30 cellular contexts compared by ENCODE assay signal in the genomic region with DNA sequence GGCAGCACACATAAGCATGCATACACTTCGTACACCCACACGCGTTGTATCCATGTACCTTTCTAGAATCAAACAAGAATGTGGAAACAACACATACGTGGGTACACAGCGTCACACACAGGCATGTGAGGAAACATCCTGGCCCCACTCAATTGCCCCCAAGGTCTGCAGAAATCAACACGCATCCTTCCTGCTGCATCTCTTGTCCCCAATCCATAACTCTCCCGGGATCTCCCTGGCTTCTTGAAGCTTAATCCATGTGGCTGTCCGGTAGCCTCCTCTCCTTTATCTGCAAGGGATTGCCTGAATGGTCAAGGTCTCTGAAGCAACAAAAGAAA. TPM values are rescaled to one million over a fixed set of nuclear protein-coding genes. Genes with fewer than 3 reads are reported as not detected.
DNase-seq lines count a peak whose midpoint lies in the region; ATAC-seq, FAIRE-seq and TF ChIP-seq lines count a peak whose summit lies in the region.
"Had no signal": no experiment of that assay in that cellular context is flagged by ENCODE, and none has a peak within 500 bp of the region (broad histone marks: within the 10 kb centered on the region; RNA-seq: fewer than 3 reads in every experiment).

No MANE protein-coding gene starts in this region.

- H2AFZ ChIP-seq in HepG2 (ENCODE audit: low read length), result no peak overlapping the region
- no peak overlapping the region for H2AFZ ChIP-seq in OCI-LY7 (ENCODE audit: low read length)
- H2AFZ ChIP-seq: parathyroid adenoma had no signal

- ATAC-seq in HepG2 (no peak), right lobe of liver (no peak)
- ATAC-seq: mucosa of descending colon, Panc1 had no signal

- H4K20me1 ChIP-seq in HepG2 (ENCODE audit: insufficient read depth, low read length), result no peaks in the 10 kb centered on the region
- no peaks in the 10 kb centered on the region for H4K20me1 ChIP-seq in OCI-LY7 (ENCODE audit: insufficient read depth, low read length)

- H3K9me2 ChIP-seq in OCI-LY7 (ENCODE audit: insufficient read depth, low read length), result no peaks in the 10 kb centered on the region

- WGBS in HepG2 (ENCODE audit: low lambda C conversion rate), result 89% methylated on average over 8 of the region's 8 CpGs
- 17% methylated on average over 8 of the region's 8 CpGs for WGBS in right lobe of liver (ENCODE audit: insufficient coverage, low coverage, low lambda C conversion rate, missing lambda C conversion rate)

- TF ChIP-seq CTCF in HepG2 (CRISPR knock-in tag; IDR thresholded peaks at IDR 0.05), result 0 out of 2 replicates have a peak, but pooled peaks have one; percentile 27
- no peak for TF ChIP-seq CTCF in right lobe of liver (IDR thresholded peaks at IDR 0.05)
- TF ChIP-seq CTCF in OCI-LY7 (conservative IDR thresholded peaks at IDR 0.05; ENCODE audit: low read length), result peak; percentile 49
- TF ChIP-seq CTCF in epithelial cell of proximal tubule (conservative IDR thresholded peaks at IDR 0.05; ENCODE audit: low read depth, low read length), result peak; percentile 18

- no peak for TF ChIP-seq RAD21 in HepG2 (CRISPR knock-in tag; IDR thresholded peaks at IDR 0.05)

- H3K27me3 ChIP-seq in HepG2 (ENCODE audit: control insufficient read depth in 1 of 2, insufficient read depth in 2 of 2, low read length in 2 of 2) (no peaks in the 10 kb centered on the region; a peak in 1 of 5 replicates), right lobe of liver (peaks cover 13 to 68% of the 10 kb centered on the region in 2 donors)

- H3K36me3 ChIP-seq in HepG2 (replicated peaks in 1 of 2; ENCODE audit: control insufficient read depth in 1 of 2, insufficient read depth in 2 of 2, low read length in 2 of 2) (no peaks in the 10 kb centered on the region), right lobe of liver (no peaks in the 10 kb centered on the region), OCI-LY7 (ENCODE audit: insufficient read depth, low read length) (no peaks in the 10 kb centered on the region)
- H3K36me3 ChIP-seq: breast epithelium, tibial nerve had no signal

- H3K4me2 ChIP-seq in HepG2 (ENCODE audit: low read depth, low read length), result no peak overlapping the region
- H3K4me2 ChIP-seq in OCI-LY7 (ENCODE audit: low read length), result no peak overlapping the region
- H3K4me2 ChIP-seq: smooth muscle cell had no signal

- CTCF ChIA-PET in HepG2 (lab: Yijun Ruan, JAX; ENCODE audit: low intra/inter-chr PET ratio, low total read pairs) (no interaction called here), OCI-LY7 (lab: Charles Lee; ENCODE audit: unreplicated experiment) (no interaction called here)

- TF ChIP-seq EP300 in HepG2 (IDR thresholded peaks at IDR 0.05; ENCODE audit: low read depth in 2 of 2, low read length in 2 of 2), result no peak
- TF ChIP-seq EP300 in HepG2 (CRISPR knock-in tag; IDR thresholded peaks at IDR 0.05; ENCODE audit: borderline replicate concordance), result no peak

- H3K4me3 ChIP-seq in HepG2 (replicated peaks in 1 of 3; ENCODE audit: insufficient read depth in 1 of 3, low read depth in 2 of 3, low read length in 3 of 3) (no peak overlapping the region), right lobe of liver (no peak overlapping the region), OCI-LY7 (ENCODE audit: low read depth, low read length, poor library complexity, severe bottlenecking) (no peak overlapping the region), epithelial cell of proximal tubule (ENCODE audit: low read depth, low read length) (no peak overlapping the region)
- H3K4me3 ChIP-seq: lung, mucosa of descending colon, smooth muscle cell, tibial nerve had no signal

- no peak overlapping the region for H3K27ac ChIP-seq in HepG2 (ENCODE audit: extremely low read length, insufficient read depth, low read length)
- H3K27ac ChIP-seq in right lobe of liver, result no peak overlapping the region
- no peak overlapping the region for H3K27ac ChIP-seq in OCI-LY7 (ENCODE audit: low read depth, low read length, poor library complexity, severe bottlenecking)
- H3K27ac ChIP-seq: breast epithelium, epithelial cell of prostate, parathyroid adenoma, tibial nerve had no signal

- no peaks in the 10 kb centered on the region for H3K79me2 ChIP-seq in HepG2 (ENCODE audit: insufficient read depth, low read length)
- H3K79me2 ChIP-seq in OCI-LY7 (ENCODE audit: insufficient read depth, low read depth, low read length), result no peaks in the 10 kb centered on the region
- H3K79me2 ChIP-seq: parathyroid adenoma had no signal

- no peak overlapping the region for H3K9ac ChIP-seq in HepG2 (ENCODE audit: insufficient read depth, low read depth, low read length)
- H3K9ac ChIP-seq: parathyroid adenoma had no signal

- intact Hi-C loops in HepG2 (cut with micrococcal nuclease; ENCODE audit: unreplicated experiment) (no loop called here), right lobe of liver (cut with DNase I) (no loop called here), OCI-LY7 (cut with micrococcal nuclease; ENCODE audit: unreplicated experiment) (no loop called here)

- TF ChIP-seq POLR2A in HepG2 (IDR thresholded peaks at IDR 0.05; ENCODE audit: insufficient read depth in 1 of 2, low read depth in 2 of 2, low read length in 2 of 2) (no peak), right lobe of liver (IDR thresholded peaks at IDR 0.05) (no peak)

- H3K4me1 ChIP-seq in HepG2 (ENCODE audit: insufficient read depth, low read length) (no peaks in the 10 kb centered on the region), right lobe of liver (no peaks in the 10 kb centered on the region), OCI-LY7 (ENCODE audit: insufficient read depth, low read length, poor library complexity, severe bottlenecking) (no peaks in the 10 kb centered on the region)
- H3K4me1 ChIP-seq: breast epithelium, parathyroid adenoma had no signal

- no peak for FAIRE-seq in HepG2 (lab: Jason Lieb, UNC)

- H3K9me3 ChIP-seq in HepG2 (ENCODE audit: low read length) (no peaks in the 10 kb centered on the region), right lobe of liver (no peaks in the 10 kb centered on the region), OCI-LY7 (ENCODE audit: low read length) (no peaks in the 10 kb centered on the region)
- H3K9me3 ChIP-seq: breast epithelium, mucosa of descending colon, tibial nerve had no signal

- BruUV-seq in HepG2 (replicated peaks; lab: Mats Ljungman, UMichigan) (no TSS peak), OCI-LY7 (replicated peaks; lab: Mats Ljungman, UMichigan) (no TSS peak)

- DNase-seq in HepG2 (ENCODE audit: low spot score), result no peak
- no peak for DNase-seq in right lobe of liver
- peak; percentile 4 for DNase-seq in OCI-LY7 (ENCODE audit: low spot score)
- no peak for DNase-seq in epithelial cell of proximal tubule (ENCODE audit: low read depth)
- no peak for DNase-seq in effector CD4-positive, alpha-beta T cell
- DNase-seq in DMS114 treated with DMSO at 0.1 percent for 48 hours (lab: John Stamatoyannopoulos, UW; ENCODE audit: unreplicated experiment), result no peak
- no peak for DNase-seq in NCI-H748 treated with DMSO at 0.1 percent for 48 hours (lab: John Stamatoyannopoulos, UW)
- DNase-seq in activated CD4-positive, alpha-beta T cell treated with anti-CD3 and anti-CD28 coated beads, Interleukin-2, amount 50 U/mL, for 48 hours, result no peak
- DNase-seq: activated naive CD4-positive, alpha-beta T cell treated with anti-CD3 and anti-CD28 coated beads, Interleukin-2, amount 50 U/mL, for 16 hours; amniotic stem cell; CD8-positive, alpha-beta memory T cell; DMS 273 treated with DMSO at 0.1 percent for 48 hours; effector CD8-positive, alpha-beta T cell; IMR-90; mucosa of descending colon; NCI-H1092 treated with DMSO at 0.1 percent for 48 hours; NCI-H187 treated with DMSO at 0.1 percent for 48 hours; NCI-H524; NK-92 treated with Interleukin-12 subunit alpha and Interleukin-12 subunit beta, amount 100 ng/mL, for 24 hours; SHP77; stimulated activated CD4-positive, alpha-beta T cell treated with anti-CD3 and anti-CD28 coated beads, Interleukin-1b, Interleukin-23, amount 100 ng/mL, for 48 hours; stimulated activated CD8-positive, alpha-beta memory T cell treated with anti-CD3 and anti-CD28 coated beads, Interleukin-4, amount 100 ng/mL, for 48 hours had no signal

- in situ Hi-C loops in HepG2 (cut with HindIII; ENCODE audit: extremely low pct_ligation_motif_present, low pct_unique_long_range_greater_than_20kb), result no loop called here

- POLR2A ChIA-PET in HepG2 (lab: Yijun Ruan, JAX) (no interaction called here), OCI-LY7 (lab: Charles Lee) (no interaction called here)

TF ChIP-seq in HepG2, 621 proteins besides CTCF, POLR2A, EP300 and RAD21:
- TF ChIP-seq STAG1 (CRISPR knock-in tag; IDR thresholded peaks at IDR 0.05) (peak; percentile 34; the same call in 1 of the 2 replicates), RFXAP (CRISPR knock-in tag; IDR thresholded peaks at IDR 0.05; ENCODE audit: borderline replicate concordance) (no peak)

RNA-seq across cellular contexts. Expression of a gene that starts 5.5 kb away (rescaled TPM):
- total RNA-seq in HepG2 (2016; rRNA removed; fragmentation: Illumina TruSeq; extraction: Trizol) (0.42 and 0.49 TPM in 2 replicates), right lobe of liver (10 to 100 TPM in 5 of 6 experiments, under 1 TPM in 1; 0.29 to 56.5 (median 16.5) TPM), OCI-LY7 (2022) (not detected in 2 replicates), epithelial cell of proximal tubule (0.07 TPM in 1 of 2 replicates, not detected in the other)
- not detected in 2 replicates for total RNA-seq in HepG2 (2016; cell fraction: cytosol; rRNA removed; fragmentation: Illumina TruSeq; extraction: Trizol; ENCODE audit: low read depth)
- 0.28 and 0.51 TPM in 2 replicates for total RNA-seq in HepG2 (2016; cell fraction: insoluble cytoplasmic fraction; rRNA removed; fragmentation: Illumina TruSeq; extraction: Trizol)
- 0.14 and 0.28 TPM in 2 replicates for total RNA-seq in HepG2 (2016; cell fraction: membrane; rRNA removed; fragmentation: Illumina TruSeq; extraction: Trizol)
- total RNA-seq in HepG2 (2016; cell fraction: nucleus; rRNA removed; fragmentation: Illumina TruSeq; extraction: Trizol), result 0.22 and 0.37 TPM in 2 replicates
- 1.9 and 3.5 TPM in 2 replicates for polyA plus RNA-seq in HepG2 (2011; rRNA removed)
- 1.4 and 3.5 TPM in 2 replicates for polyA plus RNA-seq in HepG2 (2011; cell fraction: cytosol; rRNA removed)
- 1.2 and 1.9 TPM in 2 replicates for polyA plus RNA-seq in HepG2 (2011; cell fraction: nucleus; rRNA removed)
- 5.0 and 5.5 TPM in 2 replicates for polyA plus RNA-seq in HepG2 (2012)
- 0.06 TPM in 2 replicates for polyA plus RNA-seq in HepG2 (2016; cell fraction: cytosol; fragmentation: Illumina TruSeq; extraction: Trizol; ENCODE audit: low read depth)
- polyA plus RNA-seq in HepG2 (2016; cell fraction: insoluble cytoplasmic fraction; fragmentation: Illumina TruSeq; extraction: Trizol; ENCODE audit: low read depth), result 0.42 and 0.59 TPM in 2 replicates
- 0.08 and 0.22 TPM in 2 replicates for polyA plus RNA-seq in HepG2 (2016; cell fraction: membrane; fragmentation: Illumina TruSeq; extraction: Trizol; ENCODE audit: low read depth)
- 0.28 and 0.34 TPM in 2 replicates for polyA plus RNA-seq in HepG2 (2016; cell fraction: nucleus; fragmentation: Illumina TruSeq; extraction: Trizol; ENCODE audit: insufficient read depth, low read depth)
- polyA minus RNA-seq in HepG2 (2011; rRNA and poly(A)+ RNA removed; ENCODE audit: low replicate concordance), result 0.58 and 4.3 TPM in 2 replicates
- polyA minus RNA-seq in HepG2 (2011; cell fraction: cytosol; rRNA and poly(A)+ RNA removed), result 1.5 and 2.6 TPM in 2 replicates
- 3.3 and 6.3 TPM in 2 replicates for polyA minus RNA-seq in HepG2 (2011; cell fraction: nucleus; rRNA and poly(A)+ RNA removed)
- 0.22 TPM in 1 of 2 replicates, not detected in the other for total RNA-seq in OCI-LY7 (2014; rRNA removed; shearing (Covaris generic))
- total RNA-seq: activated CD8-positive, alpha-beta memory T cell treated with anti-CD3 and anti-CD28 coated beads for 36 hours; CD8-positive, alpha-beta memory T cell; IMR-90; mucosa of descending colon had no signal
- polyA plus RNA-seq: CD8-positive, alpha-beta memory T cell; IMR-90 had no signal

Comparison
In these comparisons a context has a peak if more than half of its experiments do, and no peak if none do; other contexts are left out.
1. CTCF ChIP-seq: peak in HepG2 (single experiment), OCI-LY7 (single experiment) and epithelial cell of proximal tubule (single experiment); none in right lobe of liver (0 of 4).